In the genomic region with DNA sequence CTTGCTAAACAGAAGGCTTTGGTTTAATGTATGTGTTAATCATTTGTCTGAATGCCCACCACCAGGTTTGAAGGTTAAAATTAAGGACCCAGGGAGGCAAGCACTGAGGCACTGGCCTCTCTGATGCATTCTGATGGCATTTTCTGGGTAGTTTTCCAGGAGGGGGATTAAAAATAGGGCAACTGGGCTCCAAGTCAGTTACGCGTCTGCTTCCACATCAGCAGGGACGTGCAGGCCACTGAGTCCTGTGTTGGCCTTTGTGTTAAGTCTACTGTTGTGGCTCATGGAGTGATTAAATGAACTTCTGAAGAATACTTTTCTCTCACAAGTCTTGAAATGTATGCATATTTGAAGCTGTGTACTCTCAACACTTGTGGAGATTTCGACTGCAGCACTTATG, we compare ENCODE assay signal across 21 cellular contexts. TPM values are rescaled to one million over a fixed set of nuclear protein-coding genes. Genes with fewer than 3 reads are reported as not detected.
DNase-seq lines count a peak whose midpoint lies in the region; ATAC-seq and TF ChIP-seq lines count a peak whose summit lies in the region.
"Had no signal": no experiment of that assay in that cellular context is flagged by ENCODE, and none has a peak within 500 bp of the region (broad histone marks: within the 10 kb centered on the region; RNA-seq: fewer than 3 reads in every experiment).

No MANE protein-coding gene starts in this region.

- H3K4ac ChIP-seq in neuronal stem cell (ENCODE audit: low read length) = no peak overlapping the region

- POLR2A ChIA-PET in CD8-positive, alpha-beta T cell (lab: Charles Lee) = no interaction called here

- no peaks in the 10 kb centered on the region for H3K9me3 Mint-ChIP-seq in activated naive CD8-positive, alpha-beta T cell (ENCODE audit: low read depth)
- no peaks in the 10 kb centered on the region for H3K9me3 Mint-ChIP-seq in activated naive CD8-positive, alpha-beta T cell treated with anti-CD3 and anti-CD28 coated beads, Interleukin-2, amount 50 U/mL, for 24 hours
- H3K9me3 Mint-ChIP-seq in CD8-positive, alpha-beta T cell = no peaks in the 10 kb centered on the region
- no peaks in the 10 kb centered on the region for H3K9me3 Mint-ChIP-seq in memory B cell
- H3K9me3 Mint-ChIP-seq: CD4-positive, CD25-positive, alpha-beta regulatory T cell; CD8-positive, alpha-beta memory T cell; HFFc6 had no signal

- no peaks in the 10 kb centered on the region for H3K79me1 ChIP-seq in neuronal stem cell (ENCODE audit: low read depth, low read length)

- CTCF ChIA-PET in CD8-positive, alpha-beta T cell (lab: Charles Lee) = interaction anchor here (0.8 to 1.5 kb wide), 2 partner anchors 26 to 34 kb away, joined by 3 read pairs; a partner anchor contains a TSS

- H3K9me3 ChIP-seq in CD8-positive, alpha-beta T cell (ENCODE audit: low read length) = no peaks in the 10 kb centered on the region
- H3K9me3 ChIP-seq in psoas muscle (no peaks in the 10 kb centered on the region), neuronal stem cell (replicated peaks in 1 of 2; ENCODE audit: control insufficient read depth in 2 of 2, insufficient read depth in 1 of 2, low read depth in 1 of 2, low read length in 2 of 2) (no peaks in the 10 kb centered on the region)
- H3K9me3 ChIP-seq: BLaER1, HAP-1 had no signal

- H3K27ac Mint-ChIP-seq in activated naive CD8-positive, alpha-beta T cell = peak overlapping the region; percentile 10
- no peak overlapping the region for H3K27ac Mint-ChIP-seq in activated naive CD8-positive, alpha-beta T cell treated with anti-CD3 and anti-CD28 coated beads, Interleukin-2, amount 50 U/mL, for 24 hours
- peak overlapping the region; percentile 46 for H3K27ac Mint-ChIP-seq in CD8-positive, alpha-beta T cell
- H3K27ac Mint-ChIP-seq in memory B cell = peak overlapping the region; percentile 20
- H3K27ac Mint-ChIP-seq: B cell; CD4-positive, CD25-positive, alpha-beta regulatory T cell; HFFc6 had no signal

- H2BK120ac ChIP-seq in neuronal stem cell (ENCODE audit: low read depth, low read length) = no peak overlapping the region

- H3K4me2 ChIP-seq in neuronal stem cell (ENCODE audit: insufficient read depth, low read length, poor library complexity, severe bottlenecking) = no peak overlapping the region
- H3K4me2 ChIP-seq: BLaER1 had no signal

- no peaks in the 10 kb centered on the region for H3K4me1 Mint-ChIP-seq in activated naive CD8-positive, alpha-beta T cell (ENCODE audit: low read depth)
- H3K4me1 Mint-ChIP-seq in activated naive CD8-positive, alpha-beta T cell treated with anti-CD3 and anti-CD28 coated beads, Interleukin-2, amount 50 U/mL, for 24 hours = peaks cover 1% of the 10 kb centered on the region
- no peaks in the 10 kb centered on the region for H3K4me1 Mint-ChIP-seq in CD8-positive, alpha-beta T cell (ENCODE audit: low read depth)
- peaks cover 2% of the 10 kb centered on the region for H3K4me1 Mint-ChIP-seq in memory B cell
- H3K4me1 Mint-ChIP-seq: CD8-positive, alpha-beta memory T cell had no signal

- peaks cover 70% of the 10 kb centered on the region for H3K36me3 ChIP-seq in CD8-positive, alpha-beta T cell (ENCODE audit: insufficient read depth, low read length)
- H3K36me3 ChIP-seq in psoas muscle (ENCODE audit: insufficient read depth in 1 of 2, low read depth in 1 of 2) (peaks cover 21 to 98% of the 10 kb centered on the region in 2 donors), neuronal stem cell (replicated peaks in 1 of 2; ENCODE audit: control insufficient read depth in 2 of 2, insufficient read depth in 2 of 2, low read length in 2 of 2) (peaks cover 38 to 89% of the 10 kb centered on the region in 2 donors)

- no peak overlapping the region for H4K8ac ChIP-seq in neuronal stem cell (ENCODE audit: low read depth, low read length)

- no peak overlapping the region for H3K18ac ChIP-seq in neuronal stem cell (ENCODE audit: low read length)

- no peak overlapping the region for H2AK5ac ChIP-seq in neuronal stem cell (ENCODE audit: low read depth, low read length)

- DNase-seq in activated naive CD8-positive, alpha-beta T cell treated with anti-CD3 and anti-CD28 coated beads, Interleukin-2, amount 50 U/mL, for 24 hours = no peak
- no peak for DNase-seq in CD8-positive, alpha-beta T cell
- no peak for DNase-seq in memory B cell (ENCODE audit: low spot score in 2 of 2)
- DNase-seq in psoas muscle = no peak
- DNase-seq in neuronal stem cell (ENCODE audit: low spot score) = no peak
- DNase-seq: Calu3; CD4-positive, CD25-positive, alpha-beta regulatory T cell; CD8-positive, alpha-beta memory T cell; DMS53; DMS79 treated with DMSO at 0.1 percent for 48 hours; GF-D8; GOT3; HFFc6 had no signal

- no peak overlapping the region for H4K91ac ChIP-seq in neuronal stem cell (ENCODE audit: low read depth, low read length, poor library complexity)

- no peaks in the 10 kb centered on the region for H3K27me3 ChIP-seq in CD8-positive, alpha-beta T cell (ENCODE audit: insufficient read depth, low read length)
- H3K27me3 ChIP-seq in psoas muscle (ENCODE audit: insufficient read depth in 3 of 3, low read length in 2 of 3) (no peaks in the 10 kb centered on the region), neuronal stem cell (ENCODE audit: control insufficient read depth in 3 of 3, insufficient read depth in 3 of 3, low read depth in 1 of 3, low read length in 3 of 3) (no peaks in the 10 kb centered on the region)
- H3K27me3 ChIP-seq: BLaER1 had no signal

- no peak overlapping the region for H3K4me3 ChIP-seq in CD8-positive, alpha-beta T cell (ENCODE audit: low read depth, low read length)
- H3K4me3 ChIP-seq in psoas muscle = no peak overlapping the region
- H3K4me3 ChIP-seq in neuronal stem cell (ENCODE audit: low read length in 2 of 2) = no peak overlapping the region
- H3K4me3 ChIP-seq: BLaER1, HAP-1 had no signal

- no peak overlapping the region for H3K4me3 Mint-ChIP-seq in activated naive CD8-positive, alpha-beta T cell
- H3K4me3 Mint-ChIP-seq in activated naive CD8-positive, alpha-beta T cell treated with anti-CD3 and anti-CD28 coated beads, Interleukin-2, amount 50 U/mL, for 24 hours = no peak overlapping the region
- H3K4me3 Mint-ChIP-seq in CD8-positive, alpha-beta T cell = no peak overlapping the region
- no peak overlapping the region for H3K4me3 Mint-ChIP-seq in memory B cell
- H3K4me3 Mint-ChIP-seq: B cell; CD4-positive, CD25-positive, alpha-beta regulatory T cell; CD8-positive, alpha-beta memory T cell; HFFc6 had no signal

- intact Hi-C loops in CD8-positive, alpha-beta T cell (cut with DNase I, micrococcal nuclease) = no loop called here
- intact Hi-C loops in psoas muscle (cut with DNase I) = no loop called here

- H3K27ac ChIP-seq in CD8-positive, alpha-beta T cell (ENCODE audit: low read depth, low read length) = no peak overlapping the region
- H3K27ac ChIP-seq in psoas muscle (peak overlapping the region; percentile 39), neuronal stem cell (replicated peaks; ENCODE audit: low read length) (no peak overlapping the region)
- H3K27ac ChIP-seq: 22Rv1, BLaER1, C4-2B had no signal

- no peaks in the 10 kb centered on the region for H3K27me3 Mint-ChIP-seq in activated naive CD8-positive, alpha-beta T cell
- H3K27me3 Mint-ChIP-seq in activated naive CD8-positive, alpha-beta T cell treated with anti-CD3 and anti-CD28 coated beads, Interleukin-2, amount 50 U/mL, for 24 hours = no peaks in the 10 kb centered on the region
- H3K27me3 Mint-ChIP-seq in CD8-positive, alpha-beta T cell (ENCODE audit: low read depth) = no peaks in the 10 kb centered on the region
- no peaks in the 10 kb centered on the region for H3K27me3 Mint-ChIP-seq in memory B cell
- H3K27me3 Mint-ChIP-seq: B cell; CD4-positive, CD25-positive, alpha-beta regulatory T cell; CD8-positive, alpha-beta memory T cell had no signal

- no peak overlapping the region for H3K23ac ChIP-seq in neuronal stem cell (ENCODE audit: low read depth, low read length, poor library complexity)

- no peak overlapping the region for H2BK5ac ChIP-seq in neuronal stem cell (ENCODE audit: low read length)

- peaks cover 8% of the 10 kb centered on the region for H3K36me3 Mint-ChIP-seq in activated naive CD8-positive, alpha-beta T cell
- peaks cover 47% of the 10 kb centered on the region for H3K36me3 Mint-ChIP-seq in activated naive CD8-positive, alpha-beta T cell treated with anti-CD3 and anti-CD28 coated beads, Interleukin-2, amount 50 U/mL, for 24 hours (ENCODE audit: low read depth)
- peaks cover 84% of the 10 kb centered on the region for H3K36me3 Mint-ChIP-seq in CD8-positive, alpha-beta T cell
- H3K36me3 Mint-ChIP-seq in memory B cell = peaks cover 43% of the 10 kb centered on the region

- 41 to 64% (median 46%) methylated on average over 4 of the region's 4 CpGs for WGBS in psoas muscle, 3 donors
- WGBS in neuronal stem cell (ENCODE audit: extremely low coverage in 2 of 2, insufficient read length in 2 of 2, insufficient replicate concordance in 1 of 2), 2 donors = no CpG with 5 or more reads among the region's 4 CpGs

- no peak overlapping the region for H2BK12ac ChIP-seq in neuronal stem cell (ENCODE audit: low read length)

- H3K14ac ChIP-seq in neuronal stem cell (ENCODE audit: low read length) = no peak overlapping the region

- H3K9ac ChIP-seq in neuronal stem cell (ENCODE audit: low read depth, low read length, poor library complexity) = no peak overlapping the region
- H3K9ac ChIP-seq: BLaER1 had no signal

- H3K4me1 ChIP-seq in CD8-positive, alpha-beta T cell (ENCODE audit: insufficient read depth, low read length) = no peaks in the 10 kb centered on the region
- H3K4me1 ChIP-seq in psoas muscle (peaks cover 31% of the 10 kb centered on the region), neuronal stem cell (ENCODE audit: control insufficient read depth in 2 of 2, insufficient read depth in 1 of 2, low read depth in 1 of 2, low read length in 2 of 2) (no peaks in the 10 kb centered on the region)
- H3K4me1 ChIP-seq: HAP-1 had no signal

- no peak for TF ChIP-seq CTCF in CD8-positive, alpha-beta T cell (IDR thresholded peaks at IDR 0.05)
- no peak for TF ChIP-seq CTCF in psoas muscle (IDR thresholded peaks at IDR 0.05)

- H2AFZ ChIP-seq in neuronal stem cell (ENCODE audit: low read length) = no peak overlapping the region

- no peak for ATAC-seq in activated naive CD8-positive, alpha-beta T cell treated with anti-CD3 and anti-CD28 coated beads, Interleukin-2, amount 50 U/mL, for 24 hours
- ATAC-seq in CD8-positive, alpha-beta T cell = no peak
- ATAC-seq in memory B cell (ENCODE audit: low read depth) (no peak), psoas muscle (peak in 3 of 4 donors; percentile 24 to 64 (median 57)), HG03469 (IDR thresholded peaks at IDR 0.05; ENCODE audit: unreplicated experiment) (no peak), GM21526 (IDR thresholded peaks at IDR 0.05; ENCODE audit: low FRiP score, unreplicated experiment) (no peak)

- no peak overlapping the region for H2BK15ac ChIP-seq in neuronal stem cell (ENCODE audit: low read length)

RNA-seq across cellular contexts. Expression of a gene that starts 26.9 kb away (rescaled TPM):
- 100 to 1,000 TPM; 169 to 176 TPM for total RNA-seq in CD8-positive, alpha-beta T cell
- total RNA-seq in psoas muscle = 10 to 100 TPM; 41.7 to 91.5 (median 51.3) TPM
- 10 to 100 TPM; 13.4 to 35.1 (median 17.0) TPM for polyA plus RNA-seq in psoas muscle
- 11.6 TPM for polyA plus RNA-seq in neuronal stem cell (2013, experiment 1 of 2)
- 12.5 TPM for polyA plus RNA-seq in neuronal stem cell (2013, experiment 2 of 2)

RNA-seq across cellular contexts. Expression of a gene that starts 34.0 kb away (rescaled TPM):
- 100 to 1,000 TPM; 113 to 119 TPM for total RNA-seq in CD8-positive, alpha-beta T cell
- 10 to 100 TPM in 3 of 4 donors, 1 to 10 TPM in 1; 7.9 to 17.0 (median 11.5) TPM for total RNA-seq in psoas muscle
- 10 to 100 TPM in 1 of 3 donors, 1 to 10 TPM in 2; 6.6 to 14.6 (median 7.3) TPM for polyA plus RNA-seq in psoas muscle
- polyA plus RNA-seq in neuronal stem cell (2013, experiment 1 of 2) = 50.4 TPM
- 51.2 TPM for polyA plus RNA-seq in neuronal stem cell (2013, experiment 2 of 2)

Comparison
In these comparisons a context has a peak if more than half of its experiments do, and no peak if none do; other contexts are left out.
1. ATAC-seq: peak in psoas muscle (3 of 4); none in activated naive CD8-positive, alpha-beta T cell treated with anti-CD3 and anti-CD28 coated beads, Interleukin-2, amount 50 U/mL, for 24 hours (single experiment), CD8-positive, alpha-beta T cell (single experiment), memory B cell (single experiment), HG03469 (single experiment) and GM21526 (single experiment).
2. RNA of a gene that starts 34.0 kb away (total RNA-seq): 113 to 119 TPM in CD8-positive, alpha-beta T cell; 7.9 to 17.0 TPM in psoas muscle; every median in the first group is over 4 times any median in the second.